Comparison of ENCODE assay signal across 9 cellular contexts in genomic region chr19:11639245-11639601, GRCh38. TPM values are rescaled to one million over a fixed set of nuclear protein-coding genes. Genes with fewer than 3 reads are reported as not detected.
A peak's percentile ranks its signal among the peaks of the same experiment; 100 is the strongest.
DNase-seq lines count a peak whose midpoint lies in the region; ATAC-seq, FAIRE-seq and TF ChIP-seq lines count a peak whose summit lies in the region.
"Had no signal": no experiment of that assay in that cellular context is flagged by ENCODE, and none has a peak within 500 bp of the region (broad histone marks: within the 10 kb centered on the region; RNA-seq: fewer than 3 reads in every experiment).

No MANE protein-coding gene starts in this region.

- H3K27me3 ChIP-seq in HAP-1 (ENCODE audit: low read depth), result no peaks in the 10 kb centered on the region
- H3K27me3 ChIP-seq in SK-N-SH (ENCODE audit: insufficient read depth), result no peaks in the 10 kb centered on the region
- no peaks in the 10 kb centered on the region for H3K27me3 ChIP-seq in right cardiac atrium (ENCODE audit: control insufficient read depth, insufficient read depth)

- H3K36me3 Mint-ChIP-seq in stimulated activated effector memory CD8-positive, alpha-beta T cell treated with anti-CD3 and anti-CD28 coated beads, Interleukin-12 subunit alpha, Interleukin-12 subunit beta, amount 100 ng/mL, for 72 hours, result no peaks in the 10 kb centered on the region
- H3K36me3 Mint-ChIP-seq: natural killer cell had no signal

- peaks cover 13% of the 10 kb centered on the region for H3K79me2 ChIP-seq in SK-N-SH (ENCODE audit: insufficient read depth)

- H3K36me3 ChIP-seq in HAP-1 (replicated peaks), result 0 out of 2 replicates have a peak, but pooled peaks cover 4% of the 10 kb centered on the region
- no peaks in the 10 kb centered on the region for H3K36me3 ChIP-seq in SK-N-SH (replicated peaks in 1 of 2; ENCODE audit: control insufficient read depth in 1 of 2, insufficient read depth in 2 of 2, low read length in 1 of 2)

- CTCF ChIA-PET in SK-N-SH (lab: Yijun Ruan, JAX), result interaction anchor here (0.7 to 1.1 kb wide), 2 partner anchors 16 to 62 kb away, joined by 3 to 4 read pairs; no protein-coding TSS in a partner anchor

- TF ChIP-seq RAD21 in SK-N-SH (IDR thresholded peaks at IDR 0.05; ENCODE audit: low read length), result no peak

- DNase-seq in HAP-1 (ENCODE audit: low spot score in 2 of 2) (no peak), SK-N-SH (no peak), right cardiac atrium (no peak), NCI-H446 treated with DMSO at 0.1 percent for 48 hours (lab: John Stamatoyannopoulos, UW) (no peak), H54 (ENCODE audit: insufficient read length, low spot score) (no peak), MV-4-11 (lab: John Stamatoyannopoulos, UW) (no peak)
- DNase-seq in stimulated activated effector memory CD8-positive, alpha-beta T cell treated with anti-CD3 and anti-CD28 coated beads, Interleukin-12 subunit alpha, Interleukin-12 subunit beta, amount 100 ng/mL, for 72 hours (ENCODE audit: low spot score in 2 of 2), result no peak

- no peak for TF ChIP-seq EP300 in SK-N-SH (IDR thresholded peaks at IDR 0.05; ENCODE audit: borderline replicate concordance in 1 of 2, low read depth in 1 of 2, low read length in 1 of 2)

- no peaks in the 10 kb centered on the region for H3K4me1 Mint-ChIP-seq in stimulated activated effector memory CD8-positive, alpha-beta T cell treated with anti-CD3 and anti-CD28 coated beads, Interleukin-12 subunit alpha, Interleukin-12 subunit beta, amount 100 ng/mL, for 72 hours
- H3K4me1 Mint-ChIP-seq: natural killer cell had no signal

- H3K4me1 ChIP-seq in HAP-1 (no peaks in the 10 kb centered on the region; the same call in 1 of the 2 replicates), SK-N-SH (ENCODE audit: control insufficient read depth in 1 of 2, insufficient read depth in 2 of 2, low read depth in 1 of 2, low read length in 1 of 2) (peaks cover 0 to 2% of the 10 kb centered on the region in 2 experiments; a peak in 1 of 4 replicates), right cardiac atrium (ENCODE audit: control insufficient read depth, insufficient read depth, low read length) (no peaks in the 10 kb centered on the region)

- H3K4me3 ChIP-seq in HAP-1, result peak overlapping the region; percentile 78
- peak overlapping the region; percentile 65 to 99; a peak in 3 of 4 replicates for H3K4me3 ChIP-seq in SK-N-SH (ENCODE audit: low read depth in 2 of 2, low read length in 1 of 2)
- H3K4me3 ChIP-seq in right cardiac atrium (ENCODE audit: low read length), result peak overlapping the region; percentile 76

- H4K20me1 ChIP-seq in SK-N-SH (ENCODE audit: insufficient read depth), result no peaks in the 10 kb centered on the region

- intact Hi-C loops in right cardiac atrium (cut with DNase I), result no loop called here

- H3K9ac ChIP-seq in SK-N-SH, result no peak overlapping the region

- in situ Hi-C loops in HAP-1 (cut with MboI; ENCODE audit: low sequenced_read_pairs), result no loop called here

- H3K9me3 ChIP-seq in HAP-1 (no peaks in the 10 kb centered on the region), SK-N-SH (no peaks in the 10 kb centered on the region), right cardiac atrium (ENCODE audit: control insufficient read depth, low read length) (no peaks in the 10 kb centered on the region)

- peak overlapping the region; percentile 98; the same call in 1 of the 2 replicates for H3K4me2 ChIP-seq in SK-N-SH

- peak overlapping the region in 1 of 2 experiments; percentile 36; a peak in 1 of 4 replicates for H3K27ac ChIP-seq in SK-N-SH (ENCODE audit: low read depth in 2 of 2, low read length in 1 of 2)
- H3K27ac ChIP-seq in right cardiac atrium (ENCODE audit: low read length), result no peak overlapping the region

- no peak for FAIRE-seq in H54 (lab: Jason Lieb, UNC)

- ATAC-seq in right cardiac atrium, result peak; percentile 36 to 45
- peak; percentile 4 for ATAC-seq in stimulated activated effector memory CD8-positive, alpha-beta T cell treated with anti-CD3 and anti-CD28 coated beads, Interleukin-12 subunit alpha, Interleukin-12 subunit beta, amount 100 ng/mL, for 72 hours
- ATAC-seq in GM21619 (IDR thresholded peaks at IDR 0.05; ENCODE audit: unreplicated experiment), result no peak

- WGBS in SK-N-SH (ENCODE audit: low lambda C conversion rate), result 0% methylated on average over 6 of the region's 7 CpGs
- WGBS in right cardiac atrium, result under 1% methylated on average over 7 of the region's 7 CpGs

- no peak for TF ChIP-seq CTCF in SK-N-SH (IDR thresholded peaks at IDR 0.05)

- H3K9me2 ChIP-seq in SK-N-SH, result no peaks in the 10 kb centered on the region

- H3K27ac Mint-ChIP-seq in stimulated activated effector memory CD8-positive, alpha-beta T cell treated with anti-CD3 and anti-CD28 coated beads, Interleukin-12 subunit alpha, Interleukin-12 subunit beta, amount 100 ng/mL, for 72 hours, result no peak overlapping the region

- peak overlapping the region; percentile 60; the same call in 1 of the 2 replicates for H2AFZ ChIP-seq in SK-N-SH (ENCODE audit: low read depth)

- no peaks in the 10 kb centered on the region for H3F3A ChIP-seq in SK-N-SH (replicated peaks; ENCODE audit: insufficient read depth)

- peaks cover 2% of the 10 kb centered on the region for H3K9me3 Mint-ChIP-seq in stimulated activated effector memory CD8-positive, alpha-beta T cell treated with anti-CD3 and anti-CD28 coated beads, Interleukin-12 subunit alpha, Interleukin-12 subunit beta, amount 100 ng/mL, for 72 hours
- H3K9me3 Mint-ChIP-seq: natural killer cell had no signal

- peak overlapping the region; percentile 61 for H3K4me3 Mint-ChIP-seq in stimulated activated effector memory CD8-positive, alpha-beta T cell treated with anti-CD3 and anti-CD28 coated beads, Interleukin-12 subunit alpha, Interleukin-12 subunit beta, amount 100 ng/mL, for 72 hours

- POLR2A ChIA-PET in SK-N-SH (lab: Yijun Ruan, JAX), result interaction anchor here (0.6 kb wide), 1 partner anchor 368 kb away, joined by 7 read pairs; no protein-coding TSS in a partner anchor

- no peak for TF ChIP-seq POLR2A in H54 (IDR thresholded peaks at IDR 0.05; ENCODE audit: low read depth, low read length)

TF ChIP-seq in SK-N-SH, 30 proteins besides CTCF, POLR2A, EP300 and RAD21:
- no peak for TF ChIP-seq EZH2phosphoT487 (IDR thresholded peaks at IDR 0.05; ENCODE audit: borderline replicate concordance, low read depth)
- no peak for TF ChIP-seq JUND (IDR thresholded peaks at IDR 0.05)

RNA-seq across cellular contexts. Expression of gene ZNF627, which starts 41.9 kb away (rescaled TPM):
- polyA plus RNA-seq in SK-N-SH (2012; rRNA removed), result 5.8 and 9.1 TPM in 2 replicates
- polyA plus RNA-seq in SK-N-SH (2012; cell fraction: cytosol; rRNA removed), result 8.6 and 8.9 TPM in 2 replicates
- polyA plus RNA-seq in SK-N-SH (2012; cell fraction: nucleus; rRNA removed), result 5.3 and 11.5 TPM in 2 replicates
- 1 to 10 TPM; 6.4 to 7.3 (median 7.0) TPM for total RNA-seq in right cardiac atrium
- 4.2 TPM for polyA plus RNA-seq in right cardiac atrium
